In genomic region chr18:13940326-13940725, GRCh38 we compare ENCODE assay signal across 8 cellular contexts. TPM values are rescaled to one million over a fixed set of nuclear protein-coding genes. Genes with fewer than 3 reads are reported as not detected.
"Had no signal": no experiment of that assay in that cellular context is flagged by ENCODE, and none has a peak within 500 bp of the region (broad histone marks: within the 10 kb centered on the region; RNA-seq: fewer than 3 reads in every experiment).

No MANE protein-coding gene starts in this region.

- H3K4me1 ChIP-seq: HAP-1 had no signal

- H3K36me3 ChIP-seq: HAP-1 had no signal

- H3K4me3 Mint-ChIP-seq: HFFc6 had no signal

- H3K4me3 ChIP-seq: HAP-1 had no signal

- DNase-seq: GOT3, H7, HFFc6, IMR-90 had no signal

- H3K9me3 ChIP-seq: HAP-1 had no signal

- ATAC-seq: HCT116 had no signal

- H3K27ac Mint-ChIP-seq: HFFc6 had no signal

RNA-seq across cellular contexts. Expression of gene MC2R, which starts 25.0 kb away (rescaled TPM):
- total RNA-seq: H4, H7, HFFc6, HT-29, IMR-90 had no signal
